Comparison of ENCODE assay signal across 8 cellular contexts in the genomic region with DNA sequence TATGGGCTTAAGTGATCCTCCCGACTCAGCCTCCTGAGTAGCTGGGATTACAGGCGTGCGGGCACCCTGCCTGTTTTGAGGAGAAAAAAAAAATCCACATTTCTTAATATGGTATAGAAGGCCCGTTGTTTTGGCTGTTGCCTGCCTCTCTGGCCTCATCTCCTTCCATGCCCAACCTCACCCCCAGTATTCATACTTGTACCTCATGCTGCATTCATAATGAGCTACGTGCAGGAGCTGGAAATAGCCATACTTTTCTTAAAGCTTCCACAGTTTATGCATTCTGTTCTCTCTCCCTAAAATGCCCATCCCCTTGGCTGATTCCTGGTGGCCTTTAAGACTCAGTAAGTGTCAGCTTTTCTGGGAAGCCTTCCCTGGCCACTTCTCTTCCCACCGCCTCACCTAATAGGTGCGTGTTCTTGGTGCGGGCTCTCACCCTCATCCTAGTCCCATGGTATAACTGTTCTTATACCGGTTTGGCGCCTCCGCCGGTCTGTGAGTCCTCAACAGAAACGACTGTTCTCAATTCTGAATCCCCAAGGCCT. TPM values are rescaled to one million over a fixed set of nuclear protein-coding genes. Genes with fewer than 3 reads are reported as not detected.
DNase-seq lines count a peak whose midpoint lies in the region; ATAC-seq and TF ChIP-seq lines count a peak whose summit lies in the region.

No MANE protein-coding gene starts in this region.

- no peak for ATAC-seq in HG02763 (IDR thresholded peaks at IDR 0.05; ENCODE audit: unreplicated experiment)

- TF ChIP-seq CTCF in AG04450 (IDR thresholded peaks at IDR 0.05; ENCODE audit: low read depth, low read length) = no peak
- no peak for TF ChIP-seq CTCF in HEK293 (tag by site-specific recombination; IDR thresholded peaks at IDR 0.05)
- peak; percentile 21 for TF ChIP-seq CTCF in chondrocyte (IDR thresholded peaks at IDR 0.05)
- TF ChIP-seq CTCF in neural crest cell (conservative IDR thresholded peaks at IDR 0.05) = no peak
- no peak for TF ChIP-seq CTCF in BE2C (IDR thresholded peaks at IDR 0.05; ENCODE audit: low read depth, low read length)

- peak overlapping the region; percentile 98; the same call in 1 of the 2 replicates for H3K4me3 ChIP-seq in AG04450 (ENCODE audit: low read depth, low read length)
- H3K4me3 ChIP-seq in HEK293 (ENCODE audit: low read depth, low read length) = no peak overlapping the region
- H3K4me3 ChIP-seq in BE2C (ENCODE audit: low read depth, low read length) = no peak overlapping the region

- H3K27ac Mint-ChIP-seq in chondrocyte (ENCODE audit: unreplicated experiment) (peak overlapping the region; percentile 98), neural crest cell (ENCODE audit: unreplicated experiment) (no peak overlapping the region)

- H3K9me3 Mint-ChIP-seq in chondrocyte (ENCODE audit: low read depth) = no peaks in the 10 kb centered on the region
- H3K9me3 Mint-ChIP-seq in neural crest cell = no peaks in the 10 kb centered on the region

- H3K4me1 Mint-ChIP-seq in chondrocyte (ENCODE audit: low read depth) = peaks cover 53% of the 10 kb centered on the region
- H3K4me1 Mint-ChIP-seq in neural crest cell = peaks cover 33% of the 10 kb centered on the region

- H3K27ac ChIP-seq in AG04450 (ENCODE audit: low read depth, low read length) (peak overlapping the region; percentile 97), HEK293 (ENCODE audit: extremely low read depth, low read depth, low read length) (no peak overlapping the region)

- peak overlapping the region; percentile 76 for H3K4me3 Mint-ChIP-seq in chondrocyte (ENCODE audit: unreplicated experiment)
- peak overlapping the region; percentile 94 for H3K4me3 Mint-ChIP-seq in neural crest cell

- peaks cover 3% of the 10 kb centered on the region; the same call in 1 of the 2 replicates for H3K4me1 ChIP-seq in HEK293 (ENCODE audit: control insufficient read depth, insufficient read depth, low read length)
- no peaks in the 10 kb centered on the region; the same call in 1 of the 2 replicates for H3K4me1 ChIP-seq in BE2C

- POLR2A ChIA-PET in AG04450 (lab: Yijun Ruan, JAX) = interaction anchor here (0.7 to 9.1 kb wide), 10 partner anchors 12 to 40 kb away, joined by 3 to 101 read pairs (median 9); a partner anchor contains a TSS
- POLR2A ChIA-PET in HEK293 (lab: Yijun Ruan, JAX) = interaction anchor here (0.6 to 2.9 kb wide), 8 partner anchors 21 to 1954 kb away, joined by 3 to 23 read pairs (median 9); a partner anchor contains a TSS

- H3K9me3 ChIP-seq in AG04450 (ENCODE audit: control insufficient read depth, insufficient read depth, low read length) = no peaks in the 10 kb centered on the region; the same call in 1 of the 2 replicates
- H3K9me3 ChIP-seq in HEK293 (ENCODE audit: control insufficient read depth, insufficient read depth, low read depth, low read length) = no peaks in the 10 kb centered on the region
- no peaks in the 10 kb centered on the region for H3K9me3 ChIP-seq in BE2C

- H3K27me3 ChIP-seq in AG04450 (ENCODE audit: control insufficient read depth, insufficient read depth, low read length) (no peaks in the 10 kb centered on the region), BE2C (no peaks in the 10 kb centered on the region)

- H3K27me3 Mint-ChIP-seq in chondrocyte (ENCODE audit: low read depth) (no peaks in the 10 kb centered on the region), neural crest cell (ENCODE audit: low read depth) (no peaks in the 10 kb centered on the region)

- H3K36me3 ChIP-seq in HEK293 (ENCODE audit: control insufficient read depth in 2 of 2, insufficient read depth in 1 of 2, low read length in 2 of 2) = peaks cover 0 to 12% of the 10 kb centered on the region in 2 experiments; a peak in 1 of 3 replicates
- peaks cover 1% of the 10 kb centered on the region for H3K36me3 ChIP-seq in BE2C

- no peak for DNase-seq in AG04450 (ENCODE audit: low read depth, low spot score)
- no peak for DNase-seq in chondrocyte (ENCODE audit: low spot score)
- DNase-seq in neural crest cell (ENCODE audit: low read depth, low spot score) = no peak
- DNase-seq in SHP77 (lab: John Stamatoyannopoulos, UW) = no peak
- DNase-seq in GF-D8 (lab: John Stamatoyannopoulos, UW) = no peak
- DNase-seq in BE2C = no peak

- H3K36me3 Mint-ChIP-seq in chondrocyte (ENCODE audit: low read depth) (peaks cover 15% of the 10 kb centered on the region), neural crest cell (ENCODE audit: low read depth) (peaks cover 3% of the 10 kb centered on the region)

- CTCF ChIA-PET in AG04450 (lab: Charles Lee) (interaction anchor here (2.8 kb wide), 1 partner anchor 31 kb away, joined by 10 read pairs; no protein-coding TSS in a partner anchor), HEK293 (lab: Yijun Ruan, JAX) (interaction anchor here (0.6 to 9.0 kb wide), 8 partner anchors 8 to 215 kb away, joined by 3 to 157 read pairs (median 3); a partner anchor contains a TSS)

TF ChIP-seq in HEK293, 187 proteins besides CTCF, POLR2A, EP300 and RAD21:
- TF ChIP-seq ZNF335 (tag by site-specific recombination; conservative IDR thresholded peaks at IDR 0.05) = peak; percentile 70
- TF ChIP-seq ZNF792 (tag by site-specific recombination; IDR thresholded peaks at IDR 0.05) = no peak
- no peak for TF ChIP-seq ZNF658 (tag by site-specific recombination; IDR thresholded peaks at IDR 0.05)
- no peak for TF ChIP-seq ZNF707 (tag by site-specific recombination; IDR thresholded peaks at IDR 0.05)
- TF ChIP-seq ZNF521 (tag by site-specific recombination; IDR thresholded peaks at IDR 0.05) = no peak
- TF ChIP-seq ZNF777 (tag by site-specific recombination; IDR thresholded peaks at IDR 0.05; ENCODE audit: borderline replicate concordance) = no peak
- no peak for TF ChIP-seq SP7 (tag by site-specific recombination; IDR thresholded peaks at IDR 0.05)
- TF ChIP-seq ZEB2 (tag by site-specific recombination; IDR thresholded peaks at IDR 0.05) = no peak

RNA-seq across cellular contexts. Expression of a gene that starts 2.1 kb away (rescaled TPM):
- polyA plus RNA-seq in AG04450 (2011; rRNA removed) = 1,535 and 1,633 TPM in 2 replicates
- polyA minus RNA-seq in AG04450 (2011; rRNA and poly(A)+ RNA removed) = 470 and 477 TPM in 2 replicates
- 498 to 2,023 TPM (median 2,016 TPM) in 3 replicates for total RNA-seq in chondrocyte
- 159 and 168 TPM in 2 replicates for total RNA-seq in neural crest cell
- polyA plus RNA-seq in BE2C (2012; ENCODE audit: insufficient read depth, insufficient read length, low read depth) = 11.6 TPM

RNA-seq across cellular contexts. Expression of a gene that starts 18.1 kb away (rescaled TPM):
- polyA plus RNA-seq in AG04450 (2011; rRNA removed) = 1.2 and 1.3 TPM in 2 replicates
- polyA minus RNA-seq in AG04450 (2011; rRNA and poly(A)+ RNA removed) = 0.83 TPM in 1 of 2 replicates, not detected in the other
- total RNA-seq in chondrocyte (2.9 to 3.6 TPM in 2 of 3 replicates, not detected in the other), neural crest cell (0.45 and 0.63 TPM in 2 replicates)
- polyA plus RNA-seq in BE2C (2012; ENCODE audit: insufficient read depth, insufficient read length, low read depth) = not detected

RNA-seq across cellular contexts. Expression of a gene that starts 26.8 kb away (rescaled TPM):
- 1.1 and 1.2 TPM in 2 replicates for polyA plus RNA-seq in AG04450 (2011; rRNA removed)
- polyA minus RNA-seq in AG04450 (2011; rRNA and poly(A)+ RNA removed) = 1.7 and 2.9 TPM in 2 replicates
- total RNA-seq in chondrocyte = 0.79 to 2.3 TPM (median 0.85 TPM) in 3 replicates
- total RNA-seq in neural crest cell = 27.2 and 28.0 TPM in 2 replicates
- polyA plus RNA-seq in BE2C (2012; ENCODE audit: insufficient read depth, insufficient read length, low read depth) = 1.0 TPM

RNA-seq across cellular contexts. Expression of a gene that starts 33.7 kb away (rescaled TPM):
- polyA plus RNA-seq in AG04450 (2011; rRNA removed) = 11.8 TPM in 2 replicates
- 5.1 and 7.8 TPM in 2 replicates for polyA minus RNA-seq in AG04450 (2011; rRNA and poly(A)+ RNA removed)
- 31.1 to 55.2 TPM (median 52.2 TPM) in 3 replicates for total RNA-seq in chondrocyte
- total RNA-seq in neural crest cell = 15.4 and 17.2 TPM in 2 replicates
- polyA plus RNA-seq in BE2C (2012; ENCODE audit: insufficient read depth, insufficient read length, low read depth) = 30.6 TPM

RNA-seq across cellular contexts. Expression of a gene that starts 34.0 kb away (rescaled TPM):
- 173 and 306 TPM in 2 replicates for polyA plus RNA-seq in AG04450 (2011; rRNA removed)
- polyA minus RNA-seq in AG04450 (2011; rRNA and poly(A)+ RNA removed) = 6,565 and 7,222 TPM in 2 replicates
- total RNA-seq in chondrocyte = 11,782 to 13,339 TPM (median 12,386 TPM) in 3 replicates
- total RNA-seq in neural crest cell = 14,026 and 17,379 TPM in 2 replicates
- not detected for polyA plus RNA-seq in BE2C (2012; ENCODE audit: insufficient read depth, insufficient read length, low read depth)
